In genomic region chr5:6754766-6755165, GRCh38 we compare ENCODE assay signal across 29 cellular contexts.
"Had no signal": no experiment of that assay in that cellular context is flagged by ENCODE, and none has a peak within 500 bp of the region (broad histone marks: within the 10 kb centered on the region; RNA-seq: fewer than 3 reads in every experiment).

No MANE protein-coding gene starts in this region.

- H3K4me1 Mint-ChIP-seq: activated naive CD8-positive, alpha-beta T cell treated with anti-CD3 and anti-CD28 coated beads for 36 hours; activated T-helper 17 cell treated with anti-CD3 and anti-CD28 coated beads, Interleukin-2, amount 50 U/mL, for 72 hours; brain; endodermal cell; mesothelial cell of epicardium; T-helper 17 cell had no signal

- H3K27ac Mint-ChIP-seq: activated CD4-positive, alpha-beta memory T cell treated with anti-CD3 and anti-CD28 coated beads for 36 hours; activated naive CD8-positive, alpha-beta T cell treated with anti-CD3 and anti-CD28 coated beads for 36 hours; brain; endodermal cell; mesothelial cell of epicardium had no signal

- H3K27ac ChIP-seq: adrenal gland, heart left ventricle, psoas muscle, testis, vagina, WERI-Rb-1 had no signal

- H3K4me3 ChIP-seq: adrenal gland, ascending aorta, heart left ventricle, ovary, psoas muscle, testis, vagina had no signal

- ATAC-seq: activated CD4-positive, CD25-positive, alpha-beta regulatory T cell treated with anti-CD3 and anti-CD28 coated beads, Interleukin-2, amount 50 U/mL, for 24 hours; activated T-cell treated with anti-CD3 and anti-CD28 coated beads, Interleukin-2, amount 50 U/mL, for 4 hours; activated T-helper 17 cell treated with anti-CD3 and anti-CD28 coated beads, Interleukin-2, amount 50 U/mL, for 72 hours; esophagus mucosa; left colon; naive thymus-derived CD4-positive, alpha-beta T cell; stimulated activated naive CD8-positive, alpha-beta T cell treated with anti-CD3 and anti-CD28 coated beads, Interleukin-15, Interleukin-2, amounts not matched to agents 100 U/mL and 50 U/mL, for 24 hours; T-helper 17 cell had no signal

- H3K36me3 ChIP-seq: ovary had no signal

- H3K4me3 Mint-ChIP-seq: activated CD4-positive, alpha-beta memory T cell treated with anti-CD3 and anti-CD28 coated beads for 36 hours; activated naive CD8-positive, alpha-beta T cell treated with anti-CD3 and anti-CD28 coated beads for 36 hours; activated T-cell treated with anti-CD3 and anti-CD28 coated beads, Interleukin-2, amount 50 U/mL, for 4 hours; activated T-helper 17 cell treated with anti-CD3 and anti-CD28 coated beads, Interleukin-2, amount 50 U/mL, for 72 hours; brain; endodermal cell; mesothelial cell of epicardium; naive thymus-derived CD4-positive, alpha-beta T cell; T-helper 17 cell had no signal

- H3K27me3 ChIP-seq: adrenal gland, ascending aorta, heart left ventricle, ovary, testis, vagina had no signal

- DNase-seq: activated CD4-positive, alpha-beta memory T cell treated with anti-CD3 and anti-CD28 coated beads for 36 hours; activated CD4-positive, alpha-beta T cell treated with anti-CD3 and anti-CD28 coated beads for 48 hours; activated CD8-positive, alpha-beta memory T cell treated with anti-CD3 and anti-CD28 coated beads, Interleukin-2, amount 50 U/mL, for 4 hours; activated naive CD4-positive, alpha-beta T cell; activated naive CD8-positive, alpha-beta T cell treated with anti-CD3 and anti-CD28 coated beads for 36 hours; activated T-cell treated with anti-CD3 and anti-CD28 coated beads, Interleukin-2, amount 50 U/mL, for 4 hours; adrenal gland; endodermal cell; foreskin fibroblast; immature natural killer cell; kidney; left colon; mammary epithelial cell; naive thymus-derived CD4-positive, alpha-beta T cell; stimulated activated naive CD8-positive, alpha-beta T cell treated with anti-CD3 and anti-CD28 coated beads, Interleukin-15, Interleukin-2, amounts not matched to agents 100 U/mL and 50 U/mL, for 24 hours; T-helper 17 cell; T1000; testis; WERI-Rb-1 had no signal

- FAIRE-seq: kidney had no signal

- H3K27me3 Mint-ChIP-seq: activated CD4-positive, alpha-beta memory T cell treated with anti-CD3 and anti-CD28 coated beads for 36 hours; activated naive CD8-positive, alpha-beta T cell treated with anti-CD3 and anti-CD28 coated beads for 36 hours; activated T-helper 17 cell treated with anti-CD3 and anti-CD28 coated beads, Interleukin-2, amount 50 U/mL, for 72 hours; brain; naive thymus-derived CD4-positive, alpha-beta T cell; T-helper 17 cell had no signal

- H3K4me1 ChIP-seq: adrenal gland, psoas muscle, testis, vagina had no signal

- H3K9me3 Mint-ChIP-seq: activated CD4-positive, alpha-beta memory T cell treated with anti-CD3 and anti-CD28 coated beads for 36 hours; activated naive CD8-positive, alpha-beta T cell treated with anti-CD3 and anti-CD28 coated beads for 36 hours; activated T-cell treated with anti-CD3 and anti-CD28 coated beads, Interleukin-2, amount 50 U/mL, for 4 hours; activated T-helper 17 cell treated with anti-CD3 and anti-CD28 coated beads, Interleukin-2, amount 50 U/mL, for 72 hours; brain; endodermal cell; immature natural killer cell; mesothelial cell of epicardium; naive thymus-derived CD4-positive, alpha-beta T cell had no signal

- H3K9me3 ChIP-seq: adrenal gland, ascending aorta, heart left ventricle, ovary, psoas muscle, testis, vagina had no signal
